Comparison of ENCODE assay signal across 14 cellular contexts in the genomic region with DNA sequence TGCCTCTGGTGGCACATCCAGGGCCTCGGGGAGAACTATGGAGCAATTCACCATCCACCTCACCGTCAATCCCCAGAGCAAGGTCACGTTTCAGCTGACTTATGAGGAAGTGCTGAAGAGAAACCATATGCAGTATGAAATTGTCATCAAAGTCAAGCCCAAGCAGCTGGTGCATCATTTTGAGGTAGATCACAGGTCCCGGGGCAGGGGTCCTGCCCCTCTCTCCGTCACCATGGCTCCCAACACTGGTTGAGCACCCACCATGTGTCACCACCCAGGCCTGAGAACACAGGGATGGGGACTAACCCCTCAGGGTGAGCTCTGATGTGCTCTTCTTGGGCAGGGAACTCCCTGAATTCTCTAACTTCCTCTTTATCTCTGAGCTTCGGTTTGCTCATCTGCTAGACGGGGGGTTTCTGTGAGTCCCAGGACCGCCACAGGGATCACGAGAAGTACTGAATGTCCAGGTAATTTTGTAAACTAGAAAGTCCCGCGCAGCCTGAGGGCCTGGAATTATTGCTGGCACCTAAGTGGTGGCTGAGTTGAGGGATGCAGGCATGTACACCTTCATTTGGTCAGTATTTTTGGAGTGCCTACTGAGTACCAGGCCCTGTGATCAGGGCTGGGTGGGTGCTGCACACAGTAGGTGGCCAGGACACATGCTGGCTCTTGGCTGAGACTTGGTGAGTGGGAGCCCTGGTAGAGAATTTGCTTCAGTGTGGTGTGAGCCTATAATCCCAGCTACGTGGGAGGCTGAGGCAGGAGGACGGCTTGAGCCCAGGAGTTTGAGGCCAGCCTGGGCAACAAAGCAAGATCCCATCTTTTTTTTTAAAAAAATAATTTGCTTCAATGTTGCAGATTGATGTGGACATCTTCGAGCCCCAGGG. TPM values are rescaled to one million over a fixed set of nuclear protein-coding genes. Genes with fewer than 3 reads are reported as not detected.
A peak's percentile ranks its signal among the peaks of the same experiment; 100 is the strongest.
DNase-seq lines count a peak whose midpoint lies in the region; ATAC-seq, FAIRE-seq and TF ChIP-seq lines count a peak whose summit lies in the region.
"Had no signal": no experiment of that assay in that cellular context is flagged by ENCODE, and none has a peak within 500 bp of the region (broad histone marks: within the 10 kb centered on the region; RNA-seq: fewer than 3 reads in every experiment).

No MANE protein-coding gene starts in this region.

- ATAC-seq in GM21381 (IDR thresholded peaks at IDR 0.05; ENCODE audit: unreplicated experiment) = peak; percentile 76
- ATAC-seq: body of pancreas had no signal

- DNase-seq in GM12892 (ENCODE audit: insufficient read length) (no peak), HL-60 (ENCODE audit: low read depth in 1 of 2, low spot score in 1 of 2) (peak; percentile 61 to 88), esophagus muscularis mucosa (ENCODE audit: extremely low spot score) (peak; percentile 91), NCI-H2196 (lab: John Stamatoyannopoulos, UW; ENCODE audit: unreplicated experiment) (no peak), KG1 (lab: John Stamatoyannopoulos, UW) (no peak), NCI-H524 treated with DMSO at 0.1 percent for 48 hours (lab: John Stamatoyannopoulos, UW) (no peak)
- no peak for DNase-seq in activated T-helper 1 cell treated with anti-CD3 and anti-CD28 coated beads, Interleukin-12 subunit alpha, Interleukin-12 subunit beta, Interleukin-2, Interleukin-4 antibody, amounts not matched to agents 30 ng/mL and 10 ng/mL and 1 ng/mL, durations not matched to agents 14 hours and 24 hours and 36 hours (ENCODE audit: low spot score)
- DNase-seq: DND-41, HFFc6 had no signal

- no peaks in the 10 kb centered on the region for H3K36me3 Mint-ChIP-seq in activated T-helper 1 cell treated with anti-CD3 and anti-CD28 coated beads, Interleukin-12 subunit alpha, Interleukin-12 subunit beta, Interleukin-2, Interleukin-4 antibody, amounts not matched to agents 30 ng/mL and 10 ng/mL and 1 ng/mL, durations not matched to agents 14 hours and 24 hours and 36 hours (ENCODE audit: low read depth)
- H3K36me3 Mint-ChIP-seq: naive thymus-derived CD8-positive, alpha-beta T cell had no signal

- no peak overlapping the region for H3K27ac Mint-ChIP-seq in activated T-helper 1 cell treated with anti-CD3 and anti-CD28 coated beads, Interleukin-12 subunit alpha, Interleukin-12 subunit beta, Interleukin-2, Interleukin-4 antibody, amounts not matched to agents 30 ng/mL and 10 ng/mL and 1 ng/mL, durations not matched to agents 14 hours and 24 hours and 36 hours
- H3K27ac Mint-ChIP-seq: HFFc6 had no signal

- no peak overlapping the region for H3K4me3 Mint-ChIP-seq in activated T-helper 1 cell treated with anti-CD3 and anti-CD28 coated beads, Interleukin-12 subunit alpha, Interleukin-12 subunit beta, Interleukin-2, Interleukin-4 antibody, amounts not matched to agents 30 ng/mL and 10 ng/mL and 1 ng/mL, durations not matched to agents 14 hours and 24 hours and 36 hours
- H3K4me3 Mint-ChIP-seq: HFFc6; naive thymus-derived CD8-positive, alpha-beta T cell had no signal

- H3K36me3 ChIP-seq in esophagus muscularis mucosa = no peaks in the 10 kb centered on the region

- H3K4me3 ChIP-seq in HL-60 (replicated peaks; ENCODE audit: insufficient read depth, low read length) (no peak overlapping the region), esophagus muscularis mucosa (no peak overlapping the region)
- H3K4me3 ChIP-seq: body of pancreas had no signal

- intact Hi-C loops in esophagus muscularis mucosa (cut with DNase I) = loop anchor here (10.0 kb wide), 3 partner anchors 115 to 295 kb away; a partner anchor contains a TSS
- intact Hi-C loops in activated T-helper 1 cell treated with anti-CD3 and anti-CD28 coated beads, Interleukin-12 subunit alpha, Interleukin-12 subunit beta, Interleukin-2, Interleukin-4 antibody, amounts not matched to agents 30 ng/mL and 10 ng/mL and 1 ng/mL, durations not matched to agents 14 hours and 24 hours and 36 hours (cut with micrococcal nuclease) = no loop called here

- no peaks in the 10 kb centered on the region for H3K9me3 Mint-ChIP-seq in activated T-helper 1 cell treated with anti-CD3 and anti-CD28 coated beads, Interleukin-12 subunit alpha, Interleukin-12 subunit beta, Interleukin-2, Interleukin-4 antibody, amounts not matched to agents 30 ng/mL and 10 ng/mL and 1 ng/mL, durations not matched to agents 14 hours and 24 hours and 36 hours
- H3K9me3 Mint-ChIP-seq: HFFc6; naive thymus-derived CD8-positive, alpha-beta T cell had no signal

- no peak for TF ChIP-seq CTCF in HL-60 (IDR thresholded peaks at IDR 0.05; ENCODE audit: insufficient read depth, low read length)
- no peak for TF ChIP-seq CTCF in esophagus muscularis mucosa (IDR thresholded peaks at IDR 0.05)

- WGBS in esophagus muscularis mucosa = 78% methylated on average over 11 of the region's 14 CpGs

- no peak for TF ChIP-seq EP300 in esophagus muscularis mucosa (IDR thresholded peaks at IDR 0.05)

- TF ChIP-seq POLR2A in GM12892 (IDR thresholded peaks at IDR 0.05; ENCODE audit: low read depth, low read length) (peak; percentile 48), esophagus muscularis mucosa (IDR thresholded peaks at IDR 0.05; ENCODE audit: low read depth) (no peak)

- H3K27me3 ChIP-seq in HL-60 (ENCODE audit: insufficient read depth, poor library complexity, severe bottlenecking) (no peaks in the 10 kb centered on the region), esophagus muscularis mucosa (peaks cover 0 to 5% (median 0%) of the 10 kb centered on the region in 4 donors)
- H3K27me3 ChIP-seq: body of pancreas had no signal

- peaks cover 12% of the 10 kb centered on the region for H3K27me3 Mint-ChIP-seq in activated T-helper 1 cell treated with anti-CD3 and anti-CD28 coated beads, Interleukin-12 subunit alpha, Interleukin-12 subunit beta, Interleukin-2, Interleukin-4 antibody, amounts not matched to agents 30 ng/mL and 10 ng/mL and 1 ng/mL, durations not matched to agents 14 hours and 24 hours and 36 hours (ENCODE audit: insufficient read depth)

- H3K4me1 ChIP-seq in esophagus muscularis mucosa = no peaks in the 10 kb centered on the region

- no peaks in the 10 kb centered on the region for H3K9me3 ChIP-seq in esophagus muscularis mucosa
- H3K9me3 ChIP-seq: body of pancreas had no signal

- FAIRE-seq in GM12892 (lab: Jason Lieb, UNC) = peak; percentile 81

- H3K27ac ChIP-seq in HL-60 (replicated peaks) (peak overlapping the region; percentile 48), esophagus muscularis mucosa (replicated peaks in 1 of 4) (no peak overlapping the region)
- H3K27ac ChIP-seq: body of pancreas, VCaP had no signal

- no peaks in the 10 kb centered on the region for H3K4me1 Mint-ChIP-seq in activated T-helper 1 cell treated with anti-CD3 and anti-CD28 coated beads, Interleukin-12 subunit alpha, Interleukin-12 subunit beta, Interleukin-2, Interleukin-4 antibody, amounts not matched to agents 30 ng/mL and 10 ng/mL and 1 ng/mL, durations not matched to agents 14 hours and 24 hours and 36 hours (ENCODE audit: low read depth)

RNA-seq across cellular contexts. Expression of a gene that starts 2.3 kb away (rescaled TPM):
- polyA plus RNA-seq in GM12892 (2012; ENCODE audit: missing spikeins) = 1.3 TPM
- not detected for total RNA-seq in esophagus muscularis mucosa
- not detected in 2 replicates for total RNA-seq in activated T-helper 1 cell treated with anti-CD3 and anti-CD28 coated beads, Interleukin-12 subunit alpha, Interleukin-12 subunit beta, Interleukin-2, Interleukin-4 antibody, amounts not matched to agents 30 ng/mL and 10 ng/mL and 1 ng/mL, durations not matched to agents 14 hours and 24 hours and 36 hours
- total RNA-seq: glomerular endothelial cell; HFFc6; naive thymus-derived CD8-positive, alpha-beta T cell had no signal
- polyA plus RNA-seq: naive thymus-derived CD8-positive, alpha-beta T cell had no signal

RNA-seq across cellular contexts. Expression of a gene that starts 8.9 kb away (rescaled TPM):
- polyA plus RNA-seq in GM12892 (2012; ENCODE audit: missing spikeins) = 9.9 TPM
- 10 to 100 TPM; 19.1 to 29.2 (median 23.6) TPM for total RNA-seq in esophagus muscularis mucosa
- total RNA-seq in activated T-helper 1 cell treated with anti-CD3 and anti-CD28 coated beads, Interleukin-12 subunit alpha, Interleukin-12 subunit beta, Interleukin-2, Interleukin-4 antibody, amounts not matched to agents 30 ng/mL and 10 ng/mL and 1 ng/mL, durations not matched to agents 14 hours and 24 hours and 36 hours = 27.8 and 32.9 TPM in 2 replicates

RNA-seq across cellular contexts. Expression of a gene that starts 14.9 kb away (rescaled TPM):
- polyA plus RNA-seq in GM12892 (2012; ENCODE audit: missing spikeins) = 0.70 TPM
- 1 to 10 TPM in 2 of 4 donors, under 1 TPM in 2; 0.83 to 3.2 (median 1.5) TPM for total RNA-seq in esophagus muscularis mucosa
- total RNA-seq in activated T-helper 1 cell treated with anti-CD3 and anti-CD28 coated beads, Interleukin-12 subunit alpha, Interleukin-12 subunit beta, Interleukin-2, Interleukin-4 antibody, amounts not matched to agents 30 ng/mL and 10 ng/mL and 1 ng/mL, durations not matched to agents 14 hours and 24 hours and 36 hours = 0.42 TPM in 1 of 2 replicates, not detected in the other
- total RNA-seq: glomerular endothelial cell; naive thymus-derived CD8-positive, alpha-beta T cell had no signal

RNA-seq across cellular contexts. Expression of a gene that starts 50.8 kb away (rescaled TPM):
- 0.78 TPM for polyA plus RNA-seq in GM12892 (2012; ENCODE audit: missing spikeins)
- 1 to 10 TPM; 2.0 to 4.6 (median 2.8) TPM for total RNA-seq in esophagus muscularis mucosa
- total RNA-seq in activated T-helper 1 cell treated with anti-CD3 and anti-CD28 coated beads, Interleukin-12 subunit alpha, Interleukin-12 subunit beta, Interleukin-2, Interleukin-4 antibody, amounts not matched to agents 30 ng/mL and 10 ng/mL and 1 ng/mL, durations not matched to agents 14 hours and 24 hours and 36 hours = 3.1 and 4.8 TPM in 2 replicates

RNA-seq across cellular contexts. Expression of a gene that starts 55.2 kb away (rescaled TPM):
- polyA plus RNA-seq in GM12892 (2012; ENCODE audit: missing spikeins) = 0.59 TPM
- total RNA-seq in esophagus muscularis mucosa = 10 to 100 TPM in 3 of 4 donors, 1 to 10 TPM in 1; 6.6 to 17.7 (median 12.5) TPM
- 1.7 TPM in 1 of 2 replicates, not detected in the other for total RNA-seq in activated T-helper 1 cell treated with anti-CD3 and anti-CD28 coated beads, Interleukin-12 subunit alpha, Interleukin-12 subunit beta, Interleukin-2, Interleukin-4 antibody, amounts not matched to agents 30 ng/mL and 10 ng/mL and 1 ng/mL, durations not matched to agents 14 hours and 24 hours and 36 hours

Comparison
In these comparisons a context has a peak if more than half of its experiments do, and no peak if none do; other contexts are left out.
1. DNase-seq: peak in HL-60 (2 of 2) and esophagus muscularis mucosa (single experiment); none in GM12892 (single experiment), NCI-H2196 (single experiment), KG1 (single experiment), NCI-H524 treated with DMSO at 0.1 percent for 48 hours (single experiment) and activated T-helper 1 cell treated with anti-CD3 and anti-CD28 coated beads, Interleukin-12 subunit alpha, Interleukin-12 subunit beta, Interleukin-2, Interleukin-4 antibody, amounts not matched to agents 30 ng/mL and 10 ng/mL and 1 ng/mL, durations not matched to agents 14 hours and 24 hours and 36 hours (single experiment).